16 cellular contexts compared by ENCODE assay signal in genomic region chr9:73038089-73038509, GRCh38.
DNase-seq lines count a peak whose midpoint lies in the region; ATAC-seq and TF ChIP-seq lines count a peak whose summit lies in the region.
"Had no signal": no experiment of that assay in that cellular context is flagged by ENCODE, and none has a peak within 500 bp of the region (broad histone marks: within the 10 kb centered on the region; RNA-seq: fewer than 3 reads in every experiment).

No MANE protein-coding gene starts in this region.

- peak; percentile 10 for DNase-seq in HuH-7 (ENCODE audit: low spot score)
- DNase-seq in mucosa of descending colon: no peak
- DNase-seq in NCI-H226: no peak
- DNase-seq in inferior parietal cortex (ENCODE audit: extremely low spot score): no peak
- DNase-seq in right cardiac atrium: no peak
- no peak for DNase-seq in nucleus accumbens (lab: John Stamatoyannopoulos, UW)
- DNase-seq: activated CD4-positive, CD25-positive, alpha-beta regulatory T cell treated with anti-CD3 and anti-CD28 coated beads, Interleukin-2, amount 50 U/mL, for 72 hours; activated naive CD8-positive, alpha-beta T cell treated with anti-CD3 and anti-CD28 coated beads, Interleukin-2, amount 50 U/mL, for 24 hours; activated T-cell treated with anti-CD3 and anti-CD28 coated beads, Interleukin-2, amount 50 U/mL, for 1 hour; dermis blood vessel endothelial cell; DMS79; NCI-H2081 treated with DMSO at 0.1 percent for 48 hours; stimulated activated CD4-positive, alpha-beta T cell treated with anti-CD3 and anti-CD28 coated beads, Interleukin-12 subunit alpha, Interleukin-12 subunit beta, amount 100 ng/mL, for 4 hours had no signal

- peak overlapping the region; percentile 37 to 49 for H3K9ac ChIP-seq in stomach smooth muscle (ENCODE audit: low read length in 2 of 2)

- no peak for TF ChIP-seq CTCF in mucosa of descending colon (IDR thresholded peaks at IDR 0.05)

- H3K4me3 ChIP-seq in mucosa of descending colon: no peak overlapping the region
- peak overlapping the region in 1 of 2 donors; percentile 54 for H3K4me3 ChIP-seq in stomach smooth muscle (ENCODE audit: low read length in 2 of 2)
- no peak overlapping the region for H3K4me3 ChIP-seq in right cardiac atrium (ENCODE audit: low read length)

- H3K9me3 ChIP-seq in mucosa of descending colon: no peaks in the 10 kb centered on the region
- H3K9me3 ChIP-seq in stomach smooth muscle (ENCODE audit: control insufficient read depth in 2 of 2, low read length in 2 of 2): no peaks in the 10 kb centered on the region
- H3K9me3 ChIP-seq in right cardiac atrium (ENCODE audit: control insufficient read depth, low read length): no peaks in the 10 kb centered on the region

- H3K27me3 ChIP-seq in stomach smooth muscle (ENCODE audit: control insufficient read depth in 1 of 2, insufficient read depth in 2 of 2, low read length in 2 of 2) (no peaks in the 10 kb centered on the region), right cardiac atrium (ENCODE audit: control insufficient read depth, insufficient read depth) (no peaks in the 10 kb centered on the region)

- 70% methylated on average over 4 of the region's 4 CpGs for WGBS in right cardiac atrium

- H3K36me3 ChIP-seq in mucosa of descending colon (ENCODE audit: low read depth): no peaks in the 10 kb centered on the region
- H3K36me3 ChIP-seq in stomach smooth muscle (ENCODE audit: control insufficient read depth in 2 of 2, insufficient read depth in 2 of 2, low read length in 2 of 2): no peaks in the 10 kb centered on the region

- peak overlapping the region; percentile 44 for H3K27ac ChIP-seq in cingulate gyrus (ENCODE audit: low read depth, low read length)
- H3K27ac ChIP-seq in stomach smooth muscle (ENCODE audit: low read length): peak overlapping the region; percentile 87
- no peak overlapping the region for H3K27ac ChIP-seq in right cardiac atrium (ENCODE audit: low read length)

- H3K4me1 ChIP-seq in mucosa of descending colon (ENCODE audit: low read depth): no peaks in the 10 kb centered on the region
- peaks cover 15% of the 10 kb centered on the region for H3K4me1 ChIP-seq in stomach smooth muscle (ENCODE audit: control insufficient read depth, insufficient read depth, low read length)
- peaks cover 7% of the 10 kb centered on the region for H3K4me1 ChIP-seq in right cardiac atrium (ENCODE audit: control insufficient read depth, insufficient read depth, low read length)

- ATAC-seq in mucosa of descending colon: peak; percentile 18
- ATAC-seq in right cardiac atrium: no peak
- ATAC-seq: activated naive CD8-positive, alpha-beta T cell treated with anti-CD3 and anti-CD28 coated beads, Interleukin-2, amount 50 U/mL, for 24 hours; natural killer cell treated with Interleukin-12 subunit alpha and Interleukin-12 subunit beta and Interleukin-15 and Interleukin-18, amount 100 ng/mL, for 72 hours had no signal

- intact Hi-C loops in mucosa of descending colon (cut with DNase I, micrococcal nuclease) (no loop called here), right cardiac atrium (cut with DNase I) (no loop called here)
